ENCODE assay signal across 8 cellular contexts in genomic region chr7:107563761-107564552, GRCh38. TPM values are rescaled to one million over a fixed set of nuclear protein-coding genes. Genes with fewer than 3 reads are reported as not detected.
DNase-seq lines count a peak whose midpoint lies in the region; ATAC-seq and TF ChIP-seq lines count a peak whose summit lies in the region.

TSS of gene COG5 (minus strand) at chr7:107563920. CDS start at chr7:107563896, 24 bp downstream.
A gene with protein sequence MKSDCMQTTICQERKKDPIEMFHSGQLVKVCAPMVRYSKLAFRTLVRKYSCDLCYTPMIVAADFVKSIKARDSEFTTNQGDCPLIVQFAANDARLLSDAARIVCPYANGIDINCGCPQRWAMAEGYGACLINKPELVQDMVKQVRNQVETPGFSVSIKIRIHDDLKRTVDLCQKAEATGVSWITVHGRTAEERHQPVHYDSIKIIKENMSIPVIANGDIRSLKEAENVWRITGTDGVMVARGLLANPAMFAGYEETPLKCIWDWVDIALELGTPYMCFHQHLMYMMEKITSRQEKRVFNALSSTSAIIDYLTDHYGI (plus strand): TSS chr7:107563971. CDS start chr7:107567071, 3,100 bp downstream.

- no peaks in the 10 kb centered on the region for H4K20me1 ChIP-seq in OCI-LY3 (ENCODE audit: insufficient read depth, low read length)

- H3K79me2 ChIP-seq in OCI-LY3 (ENCODE audit: low read length), result peaks cover 31% of the 10 kb centered on the region

- peak within 1 kb of the TSS; percentile 24; the same call in 1 of the 2 replicates for H3K27ac ChIP-seq in OCI-LY3 (ENCODE audit: low read length)

- H3K27me3 ChIP-seq in OCI-LY3 (ENCODE audit: low read depth, low read length), result no peaks in the 10 kb centered on the region

- peak within 1 kb of the TSS; percentile 91 for H3K4me2 ChIP-seq in OCI-LY3 (ENCODE audit: low read length)

- H3K9me3 ChIP-seq in OCI-LY3 (ENCODE audit: insufficient read depth, low read length), result no peaks in the 10 kb centered on the region

- peak within 1 kb of the TSS; percentile 85 for H2AFZ ChIP-seq in OCI-LY3 (ENCODE audit: low read depth, low read length)

- H3K4me3 ChIP-seq in OCI-LY3 (ENCODE audit: low read length), result peak within 1 kb of the TSS; percentile 92
- peak within 1 kb of the TSS; percentile 82 for H3K4me3 ChIP-seq in epithelial cell of esophagus (ENCODE audit: low read length)

- peak within 1 kb of the TSS; percentile 79 for H3K9ac ChIP-seq in OCI-LY3 (ENCODE audit: low read length)

- TF ChIP-seq CTCF in OCI-LY3 (IDR thresholded peaks at IDR 0.05; ENCODE audit: low read depth, low read length) (no peak), epithelial cell of esophagus (IDR thresholded peaks at IDR 0.05; ENCODE audit: insufficient read depth, low read depth, low read length, missing control alignments) (no peak)

- peak; percentile 93 for DNase-seq in D341Med (ENCODE audit: low spot score)
- DNase-seq in HT1080 (ENCODE audit: low read depth), result peak; percentile 80
- DNase-seq in activated T-cell treated with anti-CD3 and anti-CD28 coated beads for 4 hours, result peak; percentile 83
- DNase-seq in epithelial cell of esophagus (ENCODE audit: low read depth), result peak; percentile 89
- DNase-seq in mucosa of gallbladder (ENCODE audit: low spot score), result peak; percentile 86
- DNase-seq in stimulated activated CD8-positive, alpha-beta memory T cell treated with anti-CD3 and anti-CD28 coated beads, Interleukin-4, amount 100 ng/mL, for 4 hours (ENCODE audit: low read depth in 2 of 2, low spot score in 1 of 2), result peak; percentile 62 to 66

- H3K4me1 ChIP-seq in OCI-LY3 (ENCODE audit: low read length), result peaks cover 16% of the 10 kb centered on the region

- ATAC-seq in GM21367 (IDR thresholded peaks at IDR 0.05; ENCODE audit: unreplicated experiment), result peak; percentile 93

- H3K36me3 ChIP-seq in OCI-LY3 (replicated peaks; ENCODE audit: low read depth, low read length), result peaks cover 3% of the 10 kb centered on the region

RNA-seq across cellular contexts. Expression of gene COG5, which starts in this region (rescaled TPM):
- 18.2 and 28.2 TPM in 2 replicates for total RNA-seq in HT1080 (2014; rRNA removed; shearing (Covaris generic))
- polyA plus RNA-seq in HT1080 (2015; cell fraction: cytosol; rRNA removed), result 19.7 and 24.0 TPM in 2 replicates
- polyA plus RNA-seq in HT1080 (2015; cell fraction: nucleus; rRNA removed), result 43.4 and 50.4 TPM in 2 replicates
- total RNA-seq in mucosa of gallbladder, result 34.6 TPM

RNA-seq across cellular contexts. Expression of the second gene that starts in this region (rescaled TPM):
- 12.2 and 13.5 TPM in 2 replicates for total RNA-seq in HT1080 (2014; rRNA removed; shearing (Covaris generic))
- polyA plus RNA-seq in HT1080 (2015; cell fraction: cytosol; rRNA removed), result 19.8 and 22.9 TPM in 2 replicates
- polyA plus RNA-seq in HT1080 (2015; cell fraction: nucleus; rRNA removed), result 19.4 and 27.3 TPM in 2 replicates
- 6.6 TPM for total RNA-seq in mucosa of gallbladder

Comparison
In these comparisons a context has a peak if more than half of its experiments do, and no peak if none do; other contexts are left out.
1. Peak in every context shown above with its lines: DNase-seq, ATAC-seq, H3K4me3 ChIP-seq and H3K27ac ChIP-seq.